Comparison of ENCODE assay signal across 9 cellular contexts in genomic region chr5:177327539-177328522, GRCh38. TPM values are rescaled to one million over a fixed set of nuclear protein-coding genes. Genes with fewer than 3 reads are reported as not detected.
DNase-seq lines count a peak whose midpoint lies in the region; ATAC-seq and TF ChIP-seq lines count a peak whose summit lies in the region.
"Had no signal": no experiment of that assay in that cellular context is flagged by ENCODE, and none has a peak within 500 bp of the region (broad histone marks: within the 10 kb centered on the region; RNA-seq: fewer than 3 reads in every experiment).

No MANE protein-coding gene starts in this region.

- peaks cover 13% of the 10 kb centered on the region for H3K36me3 Mint-ChIP-seq in activated CD8-positive, alpha-beta memory T cell treated with anti-CD3 and anti-CD28 coated beads, Interleukin-2, amount 10 ng/mL, durations not matched to agents 7 days and 5 days
- H3K36me3 Mint-ChIP-seq in type B pancreatic cell = peaks cover 11% of the 10 kb centered on the region
- peaks cover 25% of the 10 kb centered on the region for H3K36me3 Mint-ChIP-seq in endothelial cell (ENCODE audit: low read depth, unreplicated experiment)

- H3K36me3 ChIP-seq in right lobe of liver (peaks cover 0 to 22% (median 10%) of the 10 kb centered on the region in 4 donors), SK-N-SH (replicated peaks in 1 of 2; ENCODE audit: control insufficient read depth in 1 of 2, insufficient read depth in 2 of 2, low read length in 1 of 2) (peaks cover 0 to 34% of the 10 kb centered on the region in 2 experiments)

- intact Hi-C loops in right lobe of liver (cut with DNase I) = no loop called here

- no peak overlapping the region for H3K4me2 ChIP-seq in SK-N-SH

- H3K4me3 ChIP-seq in astrocyte of the spinal cord (ENCODE audit: low read depth, low read length) = no peak overlapping the region
- H3K4me3 ChIP-seq in right lobe of liver = no peak overlapping the region
- no peak overlapping the region for H3K4me3 ChIP-seq in SK-N-SH (ENCODE audit: low read depth in 2 of 2, low read length in 1 of 2)

- no peaks in the 10 kb centered on the region for H3K9me3 Mint-ChIP-seq in activated CD8-positive, alpha-beta memory T cell treated with anti-CD3 and anti-CD28 coated beads, Interleukin-2, amount 10 ng/mL, durations not matched to agents 7 days and 5 days (ENCODE audit: low read depth)
- no peaks in the 10 kb centered on the region for H3K9me3 Mint-ChIP-seq in type B pancreatic cell
- no peaks in the 10 kb centered on the region for H3K9me3 Mint-ChIP-seq in endothelial cell (ENCODE audit: unreplicated experiment)

- WGBS in right lobe of liver (ENCODE audit: insufficient coverage, low coverage, low lambda C conversion rate, missing lambda C conversion rate) = 63% methylated on average over 11 of the region's 28 CpGs
- WGBS in SK-N-SH (ENCODE audit: low lambda C conversion rate) = 86% methylated on average over 23 of the region's 28 CpGs

- H3K79me2 ChIP-seq in SK-N-SH (ENCODE audit: insufficient read depth) = no peaks in the 10 kb centered on the region; the same call in 1 of the 2 replicates

- peak overlapping the region; percentile 32 for H3K4me3 Mint-ChIP-seq in activated CD8-positive, alpha-beta memory T cell treated with anti-CD3 and anti-CD28 coated beads, Interleukin-2, amount 10 ng/mL, durations not matched to agents 7 days and 5 days
- H3K4me3 Mint-ChIP-seq in type B pancreatic cell = no peak overlapping the region
- H3K4me3 Mint-ChIP-seq in endothelial cell (ENCODE audit: unreplicated experiment) = no peak overlapping the region

- in situ Hi-C loops in astrocyte of the spinal cord (cut with HindIII; ENCODE audit: low sequenced_read_pairs) = no loop called here

- no peak for TF ChIP-seq POLR2A in right lobe of liver (IDR thresholded peaks at IDR 0.05)

- POLR2A ChIA-PET in SK-N-SH (lab: Yijun Ruan, JAX) = no interaction called here

- TF ChIP-seq CTCF in astrocyte of the spinal cord (IDR thresholded peaks at IDR 0.05; ENCODE audit: low read depth, low read length) (peak; percentile 25), right lobe of liver (IDR thresholded peaks at IDR 0.05) (no peak), type B pancreatic cell (conservative IDR thresholded peaks at IDR 0.05) (no peak), endothelial cell (IDR thresholded peaks at IDR 0.05; ENCODE audit: unreplicated experiment) (no peak), SK-N-SH (IDR thresholded peaks at IDR 0.05) (no peak)

- ATAC-seq in activated CD8-positive, alpha-beta memory T cell treated with anti-CD3 and anti-CD28 coated beads, Interleukin-2, amount 10 ng/mL, durations not matched to agents 7 days and 5 days = peak; percentile 77
- ATAC-seq in right lobe of liver (peak; percentile 30 to 60 (median 52)), GM19467 (IDR thresholded peaks at IDR 0.05; ENCODE audit: unreplicated experiment) (no peak)

- DNase-seq in activated CD8-positive, alpha-beta memory T cell treated with anti-CD3 and anti-CD28 coated beads, Interleukin-2, amount 10 ng/mL, durations not matched to agents 7 days and 5 days = no peak
- DNase-seq in activated CD8-positive, alpha-beta memory T cell treated with anti-CD3 and anti-CD28 coated beads, Interleukin-2, amount 50 U/mL, for 4 hours = no peak
- DNase-seq in astrocyte of the spinal cord (ENCODE audit: low read depth, low spot score) = peak; percentile 81
- peak in 1 of 3 donors; percentile 49 for DNase-seq in right lobe of liver
- DNase-seq in type B pancreatic cell (ENCODE audit: extremely low spot score, unreplicated experiment) = no peak
- no peak for DNase-seq in endothelial cell (ENCODE audit: low spot score)
- DNase-seq in SK-N-SH = no peak
- DNase-seq: NCI-H524 had no signal

- H3K27ac ChIP-seq in right lobe of liver = peak overlapping the region in 1 of 3 donors; percentile 24
- no peak overlapping the region for H3K27ac ChIP-seq in SK-N-SH (ENCODE audit: low read depth in 2 of 2, low read length in 1 of 2)

- no peak overlapping the region for H2AFZ ChIP-seq in SK-N-SH (ENCODE audit: low read depth)

- H3K9me2 ChIP-seq in SK-N-SH = no peaks in the 10 kb centered on the region

- H3K9ac ChIP-seq in SK-N-SH = no peak overlapping the region

- no peaks in the 10 kb centered on the region for H3K27me3 ChIP-seq in right lobe of liver
- no peaks in the 10 kb centered on the region for H3K27me3 ChIP-seq in SK-N-SH (ENCODE audit: insufficient read depth)

- H3K4me1 ChIP-seq in right lobe of liver (peaks cover 0 to 12% (median 4%) of the 10 kb centered on the region in 4 donors), SK-N-SH (ENCODE audit: control insufficient read depth in 1 of 2, insufficient read depth in 2 of 2, low read depth in 1 of 2, low read length in 1 of 2) (peaks cover 0 to 7% of the 10 kb centered on the region in 2 experiments; a peak in 1 of 4 replicates)

- no peaks in the 10 kb centered on the region for H3F3A ChIP-seq in SK-N-SH (replicated peaks; ENCODE audit: insufficient read depth)

- no peak for TF ChIP-seq EP300 in SK-N-SH (IDR thresholded peaks at IDR 0.05; ENCODE audit: borderline replicate concordance in 1 of 2, low read depth in 1 of 2, low read length in 1 of 2)

- H3K27ac Mint-ChIP-seq in activated CD8-positive, alpha-beta memory T cell treated with anti-CD3 and anti-CD28 coated beads, Interleukin-2, amount 10 ng/mL, durations not matched to agents 7 days and 5 days = peak overlapping the region; percentile 76
- peak overlapping the region; percentile 8 for H3K27ac Mint-ChIP-seq in type B pancreatic cell
- H3K27ac Mint-ChIP-seq in endothelial cell (ENCODE audit: unreplicated experiment) = no peak overlapping the region

- H3K9me3 ChIP-seq in right lobe of liver (no peaks in the 10 kb centered on the region), SK-N-SH (no peaks in the 10 kb centered on the region)

- CTCF ChIA-PET in activated CD8-positive, alpha-beta memory T cell treated with anti-CD3 and anti-CD28 coated beads, Interleukin-2, amount 10 ng/mL, durations not matched to agents 7 days and 5 days (lab: Charles Lee) = interaction anchor here (0.7 to 2.8 kb wide), 10 partner anchors 8 to 127 kb away, joined by 3 to 12 read pairs (median 5); no protein-coding TSS in a partner anchor
- CTCF ChIA-PET in SK-N-SH (lab: Yijun Ruan, JAX) = interaction anchor here (0.8 to 5.8 kb wide), 5 partner anchors 10 to 173 kb away, joined by 3 to 31 read pairs (median 3); no protein-coding TSS in a partner anchor

- 0 out of 2 replicates have a peak, but pooled peaks cover 8% of the 10 kb centered on the region for H4K20me1 ChIP-seq in SK-N-SH (ENCODE audit: insufficient read depth)

- TF ChIP-seq RAD21 in SK-N-SH (IDR thresholded peaks at IDR 0.05; ENCODE audit: low read length) = no peak

- H3K27me3 Mint-ChIP-seq in activated CD8-positive, alpha-beta memory T cell treated with anti-CD3 and anti-CD28 coated beads, Interleukin-2, amount 10 ng/mL, durations not matched to agents 7 days and 5 days = no peaks in the 10 kb centered on the region
- H3K27me3 Mint-ChIP-seq in type B pancreatic cell = no peaks in the 10 kb centered on the region
- peaks cover 4% of the 10 kb centered on the region for H3K27me3 Mint-ChIP-seq in endothelial cell (ENCODE audit: unreplicated experiment)

- H3K4me1 Mint-ChIP-seq in activated CD8-positive, alpha-beta memory T cell treated with anti-CD3 and anti-CD28 coated beads, Interleukin-2, amount 10 ng/mL, durations not matched to agents 7 days and 5 days = peaks cover 37% of the 10 kb centered on the region
- H3K4me1 Mint-ChIP-seq in type B pancreatic cell (ENCODE audit: unreplicated experiment) = peaks cover 14% of the 10 kb centered on the region
- peaks cover 15% of the 10 kb centered on the region for H3K4me1 Mint-ChIP-seq in endothelial cell (ENCODE audit: unreplicated experiment)

RNA-seq across cellular contexts. Expression of gene MXD3, which starts 16.1 kb away (rescaled TPM):
- 100 to 1,000 TPM in 1 of 2 experiments, 10 to 100 TPM in 1; 60.2 to 117 TPM for total RNA-seq in activated CD8-positive, alpha-beta memory T cell treated with anti-CD3 and anti-CD28 coated beads, Interleukin-2, amount 10 ng/mL, durations not matched to agents 7 days and 5 days
- total RNA-seq in right lobe of liver = 1 to 10 TPM; 2.2 to 6.2 (median 4.9) TPM
- total RNA-seq in type B pancreatic cell (ENCODE audit: low replicate concordance) = 10.2 and 29.5 TPM in 2 replicates
- total RNA-seq in endothelial cell (ENCODE audit: unreplicated experiment) = 6.4 TPM
- 22.6 and 23.1 TPM in 2 replicates for polyA plus RNA-seq in SK-N-SH (2012; rRNA removed)
- 5.8 and 10.4 TPM in 2 replicates for polyA plus RNA-seq in SK-N-SH (2012; cell fraction: cytosol; rRNA removed)
- 81.3 and 94.3 TPM in 2 replicates for polyA plus RNA-seq in SK-N-SH (2012; cell fraction: nucleus; rRNA removed)

RNA-seq across cellular contexts. Expression of gene LMAN2, which starts 23.6 kb away (rescaled TPM):
- 100 to 1,000 TPM; 133 to 140 TPM for total RNA-seq in activated CD8-positive, alpha-beta memory T cell treated with anti-CD3 and anti-CD28 coated beads, Interleukin-2, amount 10 ng/mL, durations not matched to agents 7 days and 5 days
- total RNA-seq in right lobe of liver (100 to 1,000 TPM; 103 to 297 (median 160) TPM), type B pancreatic cell (ENCODE audit: low replicate concordance) (102 and 129 TPM in 2 replicates), endothelial cell (ENCODE audit: unreplicated experiment) (137 TPM)
- 380 and 500 TPM in 2 replicates for polyA plus RNA-seq in SK-N-SH (2012; rRNA removed)
- polyA plus RNA-seq in SK-N-SH (2012; cell fraction: cytosol; rRNA removed) = 314 and 316 TPM in 2 replicates
- polyA plus RNA-seq in SK-N-SH (2012; cell fraction: nucleus; rRNA removed) = 380 and 476 TPM in 2 replicates

RNA-seq across cellular contexts. Expression of gene PRELID1, which starts 24.2 kb away (rescaled TPM):
- 100 to 1,000 TPM; 173 to 228 TPM for total RNA-seq in activated CD8-positive, alpha-beta memory T cell treated with anti-CD3 and anti-CD28 coated beads, Interleukin-2, amount 10 ng/mL, durations not matched to agents 7 days and 5 days
- total RNA-seq in right lobe of liver = 100 to 1,000 TPM in 2 of 6 experiments, 10 to 100 TPM in 4; 64.1 to 116 (median 84.4) TPM
- total RNA-seq in type B pancreatic cell (ENCODE audit: low replicate concordance) = 126 and 163 TPM in 2 replicates
- total RNA-seq in endothelial cell (ENCODE audit: unreplicated experiment) = 198 TPM
- polyA plus RNA-seq in SK-N-SH (2012; rRNA removed) = 344 TPM in 2 replicates
- 275 and 308 TPM in 2 replicates for polyA plus RNA-seq in SK-N-SH (2012; cell fraction: cytosol; rRNA removed)
- 121 and 150 TPM in 2 replicates for polyA plus RNA-seq in SK-N-SH (2012; cell fraction: nucleus; rRNA removed)

RNA-seq across cellular contexts. Expression of gene RAB24, which starts 24.3 kb away (rescaled TPM):
- total RNA-seq in activated CD8-positive, alpha-beta memory T cell treated with anti-CD3 and anti-CD28 coated beads, Interleukin-2, amount 10 ng/mL, durations not matched to agents 7 days and 5 days = 10 to 100 TPM; 40.5 to 50.8 TPM
- 10 to 100 TPM; 11.0 to 28.8 (median 16.2) TPM for total RNA-seq in right lobe of liver
- total RNA-seq in type B pancreatic cell (ENCODE audit: low replicate concordance) = 42.6 and 46.2 TPM in 2 replicates
- total RNA-seq in endothelial cell (ENCODE audit: unreplicated experiment) = 15.9 TPM
- 101 and 117 TPM in 2 replicates for polyA plus RNA-seq in SK-N-SH (2012; rRNA removed)
- 51.5 and 65.6 TPM in 2 replicates for polyA plus RNA-seq in SK-N-SH (2012; cell fraction: cytosol; rRNA removed)
- 383 and 489 TPM in 2 replicates for polyA plus RNA-seq in SK-N-SH (2012; cell fraction: nucleus; rRNA removed)

RNA-seq across cellular contexts. Expression of gene RGS14, which starts 29.9 kb away (rescaled TPM):
- 10 to 100 TPM; 52.3 to 93.0 TPM for total RNA-seq in activated CD8-positive, alpha-beta memory T cell treated with anti-CD3 and anti-CD28 coated beads, Interleukin-2, amount 10 ng/mL, durations not matched to agents 7 days and 5 days
- total RNA-seq in right lobe of liver (10 to 100 TPM; 29.2 to 43.1 (median 35.2) TPM), type B pancreatic cell (ENCODE audit: low replicate concordance) (8.9 and 16.6 TPM in 2 replicates), endothelial cell (ENCODE audit: unreplicated experiment) (21.8 TPM)
- 26.5 and 27.6 TPM in 2 replicates for polyA plus RNA-seq in SK-N-SH (2012; rRNA removed)
- polyA plus RNA-seq in SK-N-SH (2012; cell fraction: cytosol; rRNA removed) = 11.1 and 16.3 TPM in 2 replicates
- 31.0 and 67.8 TPM in 2 replicates for polyA plus RNA-seq in SK-N-SH (2012; cell fraction: nucleus; rRNA removed)
